ENCODE assay signal across 13 cellular contexts in the genomic region with DNA sequence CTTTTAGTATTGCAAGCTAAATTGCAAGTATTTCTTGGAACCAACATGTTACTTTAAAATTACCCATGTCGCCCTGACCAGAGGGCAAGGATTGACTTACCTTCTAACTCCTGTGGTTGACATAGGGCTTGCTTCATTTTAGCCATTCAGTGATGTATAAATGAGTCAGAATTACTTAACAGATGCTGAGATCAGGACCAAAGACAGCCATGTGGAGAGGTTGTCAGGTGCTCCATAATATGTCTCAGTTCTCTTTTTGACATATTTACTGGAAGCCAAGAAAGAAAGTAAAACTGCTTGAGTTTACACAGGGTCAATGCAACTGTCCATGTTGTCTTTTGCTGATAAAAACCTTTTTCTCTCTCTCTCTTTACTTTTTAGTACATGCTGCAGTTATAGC. TPM values are rescaled to one million over a fixed set of nuclear protein-coding genes. Genes with fewer than 3 reads are reported as not detected.
DNase-seq lines count a peak whose midpoint lies in the region; ATAC-seq and TF ChIP-seq lines count a peak whose summit lies in the region.
"Had no signal": no experiment of that assay in that cellular context is flagged by ENCODE, and none has a peak within 500 bp of the region (broad histone marks: within the 10 kb centered on the region; RNA-seq: fewer than 3 reads in every experiment).

No MANE protein-coding gene starts in this region.

- peak; percentile 42 for ATAC-seq in activated CD8-positive, alpha-beta T cell treated with anti-CD3 and anti-CD28 coated beads for 36 hours
- no peak for ATAC-seq in activated CD8-positive, alpha-beta T cell treated with anti-CD3 and anti-CD28 coated beads, Interleukin-2, amount 10 ng/mL, durations not matched to agents 7 days and 5 days
- peak; percentile 97 for ATAC-seq in GM21619 (IDR thresholded peaks at IDR 0.05; ENCODE audit: unreplicated experiment)
- ATAC-seq in HG03175 (IDR thresholded peaks at IDR 0.05; ENCODE audit: unreplicated experiment), result peak; percentile 99
- ATAC-seq in stimulated activated effector memory CD8-positive, alpha-beta T cell treated with anti-CD3 and anti-CD28 coated beads, Interleukin-12 subunit alpha, Interleukin-12 subunit beta, amount 100 ng/mL, for 72 hours, result peak; percentile 97
- ATAC-seq: A549 had no signal

- H3K36me3 Mint-ChIP-seq in activated CD8-positive, alpha-beta T cell treated with anti-CD3 and anti-CD28 coated beads for 36 hours (ENCODE audit: low read depth), result peaks cover 19% of the 10 kb centered on the region
- peaks cover 41% of the 10 kb centered on the region for H3K36me3 Mint-ChIP-seq in activated CD8-positive, alpha-beta T cell treated with anti-CD3 and anti-CD28 coated beads, Interleukin-2, amount 10 ng/mL, durations not matched to agents 7 days and 5 days (ENCODE audit: low read depth)
- peaks cover 66% of the 10 kb centered on the region for H3K36me3 Mint-ChIP-seq in stimulated activated effector memory CD8-positive, alpha-beta T cell treated with anti-CD3 and anti-CD28 coated beads, Interleukin-12 subunit alpha, Interleukin-12 subunit beta, amount 100 ng/mL, for 72 hours
- peaks cover 17% of the 10 kb centered on the region for H3K36me3 Mint-ChIP-seq in activated naive CD8-positive, alpha-beta T cell treated with anti-CD3 and anti-CD28 coated beads for 36 hours

- intact Hi-C loops in activated CD8-positive, alpha-beta T cell treated with anti-CD3 and anti-CD28 coated beads for 36 hours (cut with micrococcal nuclease), result no loop called here

- POLR2A ChIA-PET in activated CD8-positive, alpha-beta T cell treated with anti-CD3 and anti-CD28 coated beads for 36 hours (lab: Charles Lee), result no interaction called here
- POLR2A ChIA-PET in activated CD8-positive, alpha-beta T cell treated with anti-CD3 and anti-CD28 coated beads, Interleukin-2, amount 10 ng/mL, durations not matched to agents 7 days and 5 days (lab: Charles Lee), result no interaction called here

- CTCF ChIA-PET in activated CD8-positive, alpha-beta T cell treated with anti-CD3 and anti-CD28 coated beads for 36 hours (lab: Charles Lee), result no interaction called here
- CTCF ChIA-PET in activated CD8-positive, alpha-beta T cell treated with anti-CD3 and anti-CD28 coated beads, Interleukin-2, amount 10 ng/mL, durations not matched to agents 7 days and 5 days (lab: Charles Lee), result no interaction called here

- no peak overlapping the region for H3K4me3 Mint-ChIP-seq in activated CD8-positive, alpha-beta T cell treated with anti-CD3 and anti-CD28 coated beads for 36 hours
- H3K4me3 Mint-ChIP-seq in activated CD8-positive, alpha-beta T cell treated with anti-CD3 and anti-CD28 coated beads, Interleukin-2, amount 10 ng/mL, durations not matched to agents 7 days and 5 days, result no peak overlapping the region
- no peak overlapping the region for H3K4me3 Mint-ChIP-seq in stimulated activated effector memory CD8-positive, alpha-beta T cell treated with anti-CD3 and anti-CD28 coated beads, Interleukin-12 subunit alpha, Interleukin-12 subunit beta, amount 100 ng/mL, for 72 hours
- H3K4me3 Mint-ChIP-seq in activated naive CD8-positive, alpha-beta T cell treated with anti-CD3 and anti-CD28 coated beads for 36 hours, result no peak overlapping the region
- H3K4me3 Mint-ChIP-seq: neural progenitor cell had no signal

- no peaks in the 10 kb centered on the region for H3K27me3 Mint-ChIP-seq in activated CD8-positive, alpha-beta T cell treated with anti-CD3 and anti-CD28 coated beads for 36 hours
- no peaks in the 10 kb centered on the region for H3K27me3 Mint-ChIP-seq in activated CD8-positive, alpha-beta T cell treated with anti-CD3 and anti-CD28 coated beads, Interleukin-2, amount 10 ng/mL, durations not matched to agents 7 days and 5 days (ENCODE audit: low read depth)
- no peaks in the 10 kb centered on the region for H3K27me3 Mint-ChIP-seq in activated naive CD8-positive, alpha-beta T cell treated with anti-CD3 and anti-CD28 coated beads for 36 hours

- H3K27ac Mint-ChIP-seq in activated CD8-positive, alpha-beta T cell treated with anti-CD3 and anti-CD28 coated beads for 36 hours, result no peak overlapping the region
- no peak overlapping the region for H3K27ac Mint-ChIP-seq in activated CD8-positive, alpha-beta T cell treated with anti-CD3 and anti-CD28 coated beads, Interleukin-2, amount 10 ng/mL, durations not matched to agents 7 days and 5 days
- H3K27ac Mint-ChIP-seq in stimulated activated effector memory CD8-positive, alpha-beta T cell treated with anti-CD3 and anti-CD28 coated beads, Interleukin-12 subunit alpha, Interleukin-12 subunit beta, amount 100 ng/mL, for 72 hours, result peak overlapping the region; percentile 20
- no peak overlapping the region for H3K27ac Mint-ChIP-seq in activated naive CD8-positive, alpha-beta T cell treated with anti-CD3 and anti-CD28 coated beads for 36 hours
- H3K27ac Mint-ChIP-seq: neural progenitor cell had no signal

- no peaks in the 10 kb centered on the region for H3K9me3 Mint-ChIP-seq in activated CD8-positive, alpha-beta T cell treated with anti-CD3 and anti-CD28 coated beads for 36 hours
- no peaks in the 10 kb centered on the region for H3K9me3 Mint-ChIP-seq in activated CD8-positive, alpha-beta T cell treated with anti-CD3 and anti-CD28 coated beads, Interleukin-2, amount 10 ng/mL, durations not matched to agents 7 days and 5 days (ENCODE audit: insufficient read depth)
- no peaks in the 10 kb centered on the region for H3K9me3 Mint-ChIP-seq in stimulated activated effector memory CD8-positive, alpha-beta T cell treated with anti-CD3 and anti-CD28 coated beads, Interleukin-12 subunit alpha, Interleukin-12 subunit beta, amount 100 ng/mL, for 72 hours
- no peaks in the 10 kb centered on the region for H3K9me3 Mint-ChIP-seq in activated naive CD8-positive, alpha-beta T cell treated with anti-CD3 and anti-CD28 coated beads for 36 hours
- H3K9me3 Mint-ChIP-seq: neural progenitor cell had no signal

- no peaks in the 10 kb centered on the region for H3K4me1 Mint-ChIP-seq in activated CD8-positive, alpha-beta T cell treated with anti-CD3 and anti-CD28 coated beads for 36 hours (ENCODE audit: low read depth)
- no peaks in the 10 kb centered on the region for H3K4me1 Mint-ChIP-seq in activated CD8-positive, alpha-beta T cell treated with anti-CD3 and anti-CD28 coated beads, Interleukin-2, amount 10 ng/mL, durations not matched to agents 7 days and 5 days (ENCODE audit: low read depth)
- H3K4me1 Mint-ChIP-seq in stimulated activated effector memory CD8-positive, alpha-beta T cell treated with anti-CD3 and anti-CD28 coated beads, Interleukin-12 subunit alpha, Interleukin-12 subunit beta, amount 100 ng/mL, for 72 hours, result peaks cover 29% of the 10 kb centered on the region
- no peaks in the 10 kb centered on the region for H3K4me1 Mint-ChIP-seq in activated naive CD8-positive, alpha-beta T cell treated with anti-CD3 and anti-CD28 coated beads for 36 hours
- H3K4me1 Mint-ChIP-seq: neural progenitor cell had no signal

- TF ChIP-seq CTCF in activated CD8-positive, alpha-beta T cell treated with anti-CD3 and anti-CD28 coated beads for 36 hours (IDR thresholded peaks at IDR 0.05), result no peak

- DNase-seq in activated CD8-positive, alpha-beta T cell treated with anti-CD3 and anti-CD28 coated beads for 36 hours, result no peak
- DNase-seq in activated CD8-positive, alpha-beta T cell treated with anti-CD3 and anti-CD28 coated beads, Interleukin-2, amount 10 ng/mL, durations not matched to agents 7 days and 5 days, result no peak
- no peak for DNase-seq in stimulated activated effector memory CD8-positive, alpha-beta T cell treated with anti-CD3 and anti-CD28 coated beads, Interleukin-12 subunit alpha, Interleukin-12 subunit beta, amount 100 ng/mL, for 72 hours (ENCODE audit: low spot score in 2 of 2)
- DNase-seq in NCI-H226 (no peak), NCI-H2029 (lab: John Stamatoyannopoulos, UW) (no peak)
- DNase-seq in activated naive CD8-positive, alpha-beta T cell treated with anti-CD3 and anti-CD28 coated beads for 36 hours, result no peak
- DNase-seq: activated effector memory CD4-positive, alpha-beta T cell treated with Interleukin-2 at 50 U/mL for 16 hours; stimulated activated CD4-positive, alpha-beta T cell treated with anti-CD3 and anti-CD28 coated beads, Interleukin-4, amount 100 ng/mL, for 1 hour; transverse colon had no signal

RNA-seq across cellular contexts. Expression of gene F2RL2, which starts 33.2 kb away (rescaled TPM):
- not detected for total RNA-seq in activated CD8-positive, alpha-beta T cell treated with anti-CD3 and anti-CD28 coated beads for 36 hours
- total RNA-seq in activated CD8-positive, alpha-beta T cell treated with anti-CD3 and anti-CD28 coated beads, Interleukin-2, amount 10 ng/mL, durations not matched to agents 7 days and 5 days, result not detected
- total RNA-seq in activated naive CD8-positive, alpha-beta T cell treated with anti-CD3 and anti-CD28 coated beads for 36 hours, result not detected
